Comparison of ENCODE assay signal across 23 cellular contexts in the genomic region with DNA sequence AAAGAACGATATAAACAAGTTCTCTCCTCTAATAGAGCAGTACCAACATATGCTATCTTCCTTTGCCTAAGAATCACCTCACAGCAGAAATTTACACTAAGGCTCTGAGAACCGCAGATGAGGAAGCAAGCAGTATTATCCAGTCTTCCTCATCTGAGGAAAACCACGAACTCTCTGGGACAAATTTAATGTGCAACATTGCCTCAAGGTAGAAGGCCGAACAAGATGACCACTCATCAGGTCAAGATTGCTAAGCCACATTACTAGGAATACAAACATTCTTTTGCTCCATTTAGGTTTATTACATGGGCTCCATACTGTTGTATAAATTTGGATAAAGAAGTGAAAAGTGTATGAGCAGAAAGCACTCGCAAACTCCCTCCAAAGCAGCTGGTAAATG.
"Had no signal": no experiment of that assay in that cellular context is flagged by ENCODE, and none has a peak within 500 bp of the region (broad histone marks: within the 10 kb centered on the region; RNA-seq: fewer than 3 reads in every experiment).

No MANE protein-coding gene starts in this region.

- H3K4me3 Mint-ChIP-seq: activated CD4-positive, alpha-beta memory T cell treated with anti-CD3 and anti-CD28 coated beads for 36 hours; activated naive CD4-positive, alpha-beta T cell treated with anti-CD3 and anti-CD28 coated beads, Interleukin-2, amount 10 ng/mL, durations not matched to agents 7 days and 5 days; activated T-cell treated with anti-CD3 and anti-CD28 coated beads, Interleukin-2, amount 50 U/mL, for 24 hours; dendritic cell treated with granulocyte-macrophage colony-stimulating factor and Interleukin-4, amounts not matched to agents 40 ng/mL and 50 ng/mL, for 4 days; naive thymus-derived CD4-positive, alpha-beta T cell; T-helper 17 cell had no signal

- H3K9me3 ChIP-seq: breast epithelium, esophagus muscularis mucosa, ovary, right lobe of liver had no signal

- H3K27me3 ChIP-seq: breast epithelium, esophagus muscularis mucosa, ovary, right lobe of liver had no signal

- H3K27me3 Mint-ChIP-seq: activated CD4-positive, alpha-beta memory T cell treated with anti-CD3 and anti-CD28 coated beads for 36 hours; activated naive CD4-positive, alpha-beta T cell treated with anti-CD3 and anti-CD28 coated beads, Interleukin-2, amount 10 ng/mL, durations not matched to agents 7 days and 5 days; activated T-cell treated with anti-CD3 and anti-CD28 coated beads, Interleukin-2, amount 50 U/mL, for 24 hours; dendritic cell treated with granulocyte-macrophage colony-stimulating factor and Interleukin-4, amounts not matched to agents 40 ng/mL and 50 ng/mL, for 4 days; naive thymus-derived CD4-positive, alpha-beta T cell; progenitor cell of endocrine pancreas; T-helper 17 cell had no signal

- H3K4me1 ChIP-seq: breast epithelium, esophagus muscularis mucosa, right lobe of liver had no signal

- H3K27ac ChIP-seq: breast epithelium, esophagus muscularis mucosa, ovary, right lobe of liver, WERI-Rb-1 had no signal

- DNase-seq: activated CD4-positive, alpha-beta memory T cell treated with anti-CD3 and anti-CD28 coated beads for 36 hours; activated CD4-positive, alpha-beta T cell treated with anti-CD3 and anti-CD28 coated beads for 48 hours; activated CD8-positive, alpha-beta memory T cell treated with anti-CD3 and anti-CD28 coated beads, Interleukin-2, amount 50 U/mL, for 4 hours; activated gamma-delta T cell; activated naive CD4-positive, alpha-beta T cell treated with anti-CD3 and anti-CD28 coated beads, Interleukin-2, amount 10 ng/mL, durations not matched to agents 7 days and 5 days; activated T-cell treated with anti-CD3 and anti-CD28 coated beads, Interleukin-2, amount 50 U/mL, for 24 hours; amniotic stem cell; central memory CD4-positive, alpha-beta T cell; mammary epithelial cell; midbrain; naive thymus-derived CD4-positive, alpha-beta T cell; ovary; right lobe of liver; stimulated activated CD4-positive, alpha-beta T cell treated with anti-CD3 and anti-CD28 coated beads, Interleukin-2, amount 100 ng/mL, for 48 hours; stimulated activated naive CD4-positive, alpha-beta T cell treated with Interleukin-2 at 50 U/mL for 16 hours; T-helper 17 cell; T1000; WERI-Rb-1 had no signal

- H3K36me3 Mint-ChIP-seq: activated naive CD4-positive, alpha-beta T cell treated with anti-CD3 and anti-CD28 coated beads, Interleukin-2, amount 10 ng/mL, durations not matched to agents 7 days and 5 days had no signal

- H3K27ac Mint-ChIP-seq: activated CD4-positive, alpha-beta memory T cell treated with anti-CD3 and anti-CD28 coated beads for 36 hours; activated naive CD4-positive, alpha-beta T cell treated with anti-CD3 and anti-CD28 coated beads, Interleukin-2, amount 10 ng/mL, durations not matched to agents 7 days and 5 days; activated T-cell treated with anti-CD3 and anti-CD28 coated beads, Interleukin-2, amount 50 U/mL, for 24 hours; dendritic cell treated with granulocyte-macrophage colony-stimulating factor and Interleukin-4, amounts not matched to agents 40 ng/mL and 50 ng/mL, for 4 days; naive thymus-derived CD4-positive, alpha-beta T cell; progenitor cell of endocrine pancreas; T-helper 17 cell had no signal

- ATAC-seq: activated CD4-positive, CD25-positive, alpha-beta regulatory T cell treated with anti-CD3 and anti-CD28 coated beads, Interleukin-2, amount 50 U/mL, for 24 hours; naive thymus-derived CD4-positive, alpha-beta T cell; right lobe of liver; T-helper 17 cell had no signal

- H3K4me3 ChIP-seq: breast epithelium, esophagus muscularis mucosa, ovary, right lobe of liver had no signal

- H3K36me3 ChIP-seq: breast epithelium, esophagus muscularis mucosa, ovary, right lobe of liver, WERI-Rb-1 had no signal

- H3K9me3 Mint-ChIP-seq: activated CD4-positive, alpha-beta memory T cell treated with anti-CD3 and anti-CD28 coated beads for 36 hours; activated naive CD4-positive, alpha-beta T cell treated with anti-CD3 and anti-CD28 coated beads, Interleukin-2, amount 10 ng/mL, durations not matched to agents 7 days and 5 days; activated T-cell treated with anti-CD3 and anti-CD28 coated beads, Interleukin-2, amount 50 U/mL, for 24 hours; dendritic cell treated with granulocyte-macrophage colony-stimulating factor and Interleukin-4, amounts not matched to agents 40 ng/mL and 50 ng/mL, for 4 days; naive thymus-derived CD4-positive, alpha-beta T cell had no signal

- H3K4me1 Mint-ChIP-seq: activated naive CD4-positive, alpha-beta T cell treated with anti-CD3 and anti-CD28 coated beads, Interleukin-2, amount 10 ng/mL, durations not matched to agents 7 days and 5 days had no signal
